20 cellular contexts compared by ENCODE assay signal in the genomic region with DNA sequence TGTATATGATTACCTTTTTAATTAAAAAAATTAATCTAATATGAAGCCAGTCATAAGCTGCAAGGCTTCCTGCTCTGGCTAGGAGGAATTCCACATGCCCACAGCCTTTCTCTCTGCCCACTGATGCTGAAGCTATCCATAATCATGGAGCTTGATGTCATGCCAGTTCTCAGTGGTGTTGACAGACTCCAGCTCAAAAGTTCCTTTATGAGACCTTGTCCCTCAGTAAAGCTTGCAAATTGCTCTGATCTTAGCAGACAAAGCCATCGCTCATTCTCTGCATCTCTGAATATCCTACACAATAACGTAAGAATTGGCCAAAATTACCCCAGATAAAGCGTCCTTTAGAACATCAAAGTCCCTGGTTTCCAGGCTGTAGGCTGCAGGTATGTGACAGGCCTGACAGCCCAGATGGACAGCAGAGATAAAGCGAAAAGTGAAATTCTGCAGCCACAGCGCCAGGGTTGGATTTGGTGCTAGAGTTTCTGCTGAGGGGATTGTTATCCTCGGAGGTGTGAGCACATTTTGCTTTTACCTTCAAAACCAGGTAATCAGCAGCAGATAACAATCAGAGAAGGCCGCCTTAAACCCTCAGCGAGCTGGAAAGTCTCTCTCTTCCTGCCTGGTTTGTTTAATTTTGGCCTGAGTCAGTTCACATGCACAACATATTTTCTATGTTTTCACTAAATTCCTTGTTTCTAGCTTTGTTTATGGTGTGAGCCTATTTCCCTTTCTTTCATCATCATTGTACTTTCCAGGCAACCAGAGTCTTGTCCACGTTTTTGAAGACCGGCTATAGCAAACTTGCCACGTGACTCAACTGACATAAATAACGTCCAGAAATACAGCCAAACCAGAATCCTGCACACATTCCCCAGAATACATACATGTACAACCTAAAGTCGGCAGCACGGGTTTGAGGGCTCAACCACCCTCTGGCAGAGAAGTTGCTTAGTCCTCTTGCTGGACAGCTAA. TPM values are rescaled to one million over a fixed set of nuclear protein-coding genes. Genes with fewer than 3 reads are reported as not detected.
DNase-seq lines count a peak whose midpoint lies in the region; ATAC-seq and TF ChIP-seq lines count a peak whose summit lies in the region.
"Had no signal": no experiment of that assay in that cellular context is flagged by ENCODE, and none has a peak within 500 bp of the region (broad histone marks: within the 10 kb centered on the region; RNA-seq: fewer than 3 reads in every experiment).

No MANE protein-coding gene starts in this region.

- no peak for TF ChIP-seq CTCF in Caco-2 (IDR thresholded peaks at IDR 0.05; ENCODE audit: insufficient read depth in 1 of 2, low read depth in 1 of 2, low read length in 1 of 2, severe bottlenecking in 1 of 2, unreplicated experiment in 1 of 2)
- no peak for TF ChIP-seq CTCF in PC-9 (conservative IDR thresholded peaks at IDR 0.05)
- TF ChIP-seq CTCF in progenitor cell of endocrine pancreas (IDR thresholded peaks at IDR 0.05; ENCODE audit: unreplicated experiment), result no peak

- H3K4me1 ChIP-seq in Caco-2 (peaks cover 14% of the 10 kb centered on the region; the same call in 1 of the 2 replicates), PC-9 (replicated peaks; ENCODE audit: insufficient read depth) (peaks cover 29% of the 10 kb centered on the region)

- H3K36me3 ChIP-seq in Caco-2 (ENCODE audit: control insufficient read depth, insufficient read depth, low read length) (no peaks in the 10 kb centered on the region), PC-9 (ENCODE audit: low read depth) (no peaks in the 10 kb centered on the region)

- BruUV-seq in Caco-2 (replicated peaks; lab: Mats Ljungman, UMichigan) (no TSS peak), PC-9 (replicated peaks; lab: Mats Ljungman, UMichigan) (no TSS peak)

- no peak overlapping the region for H2AFZ ChIP-seq in PC-9

- peak overlapping the region; percentile 63 for H3K27ac ChIP-seq in PC-9
- H3K27ac ChIP-seq: VCaP had no signal

- H3K9me3 ChIP-seq in Caco-2 (no peaks in the 10 kb centered on the region), PC-9 (ENCODE audit: insufficient read depth, low read depth) (0 out of 2 replicates have a peak, but pooled peaks cover 7% of the 10 kb centered on the region)

- POLR2A ChIA-PET in Caco-2 (lab: Charles Lee) (no interaction called here), PC-9 (lab: Charles Lee; ENCODE audit: unreplicated experiment) (no interaction called here)

- H3K4me1 Mint-ChIP-seq in Caco-2 (ENCODE audit: low read depth, unreplicated experiment) (no peaks in the 10 kb centered on the region), progenitor cell of endocrine pancreas (ENCODE audit: low read depth) (no peaks in the 10 kb centered on the region)
- H3K4me1 Mint-ChIP-seq: CD4-positive, CD25-positive, alpha-beta regulatory T cell; naive thymus-derived CD4-positive, alpha-beta T cell had no signal

- intact Hi-C loops in Caco-2 (cut with micrococcal nuclease; ENCODE audit: unreplicated experiment) (loop anchor here (5.0 kb wide), 1 partner anchor 121 kb away; no protein-coding TSS in a partner anchor), PC-9 (cut with micrococcal nuclease; ENCODE audit: unreplicated experiment) (no loop called here)

- ATAC-seq in HG03108 (IDR thresholded peaks at IDR 0.05; ENCODE audit: unreplicated experiment) (no peak), HG02610 (IDR thresholded peaks at IDR 0.05; ENCODE audit: unreplicated experiment) (no peak)
- ATAC-seq: activated T-cell treated with anti-CD3 and anti-CD28 coated beads, Interleukin-2, amount 50 U/mL, for 72 hours; naive thymus-derived CD4-positive, alpha-beta T cell; Panc1 had no signal

- H3K4me3 Mint-ChIP-seq in Caco-2 (ENCODE audit: unreplicated experiment) (no peak overlapping the region), progenitor cell of endocrine pancreas (ENCODE audit: low read depth) (no peak overlapping the region)
- H3K4me3 Mint-ChIP-seq: activated CD4-positive, alpha-beta memory T cell treated with anti-CD3 and anti-CD28 coated beads for 36 hours; activated naive CD8-positive, alpha-beta T cell; activated T-cell treated with anti-CD3 and anti-CD28 coated beads, Interleukin-2, amount 50 U/mL, for 72 hours; CD4-positive, CD25-positive, alpha-beta regulatory T cell; naive thymus-derived CD4-positive, alpha-beta T cell had no signal

- peaks cover 20% of the 10 kb centered on the region for H3F3A ChIP-seq in PC-9 (ENCODE audit: insufficient read depth, low read depth)

- no peaks in the 10 kb centered on the region for H3K27me3 ChIP-seq in Caco-2 (replicated peaks; ENCODE audit: control insufficient read depth, insufficient read depth, low read length)
- H3K27me3 ChIP-seq in PC-9 (ENCODE audit: insufficient read depth, low read depth), result no peaks in the 10 kb centered on the region

- peak; percentile 53 to 65 for DNase-seq in Caco-2
- DNase-seq in PC-9, result peak in 1 of 2 experiments; percentile 40
- DNase-seq in fibroblast of gingiva (ENCODE audit: low read depth), result peak; percentile 81
- DNase-seq in progenitor cell of endocrine pancreas (ENCODE audit: low spot score, unreplicated experiment), result no peak
- DNase-seq in nucleus accumbens (lab: John Stamatoyannopoulos, UW), result no peak
- no peak for DNase-seq in T-helper 1 cell
- DNase-seq: activated CD4-positive, alpha-beta memory T cell treated with anti-CD3 and anti-CD28 coated beads for 36 hours; activated T-cell treated with anti-CD3 and anti-CD28 coated beads, Interleukin-2, amount 50 U/mL, for 72 hours; CD4-positive, CD25-positive, alpha-beta regulatory T cell; effector memory CD4-positive, alpha-beta T cell; naive thymus-derived CD4-positive, alpha-beta T cell; NCI-H1048; NCI-H2107; NCI-H526 treated with DMSO at 0.1 percent for 48 hours; substantia nigra had no signal

- peak overlapping the region; percentile 36 for H3K27ac Mint-ChIP-seq in Caco-2 (ENCODE audit: unreplicated experiment)
- peak overlapping the region; percentile 1 for H3K27ac Mint-ChIP-seq in progenitor cell of endocrine pancreas
- H3K27ac Mint-ChIP-seq: activated CD4-positive, alpha-beta memory T cell treated with anti-CD3 and anti-CD28 coated beads for 36 hours; activated naive CD8-positive, alpha-beta T cell; activated T-cell treated with anti-CD3 and anti-CD28 coated beads, Interleukin-2, amount 50 U/mL, for 72 hours; CD4-positive, CD25-positive, alpha-beta regulatory T cell; naive thymus-derived CD4-positive, alpha-beta T cell had no signal

- peaks cover 5% of the 10 kb centered on the region; the same call in 1 of the 2 replicates for H3K79me2 ChIP-seq in PC-9 (ENCODE audit: low read depth)

- H3K9me2 ChIP-seq in PC-9 (ENCODE audit: insufficient read depth), result no peaks in the 10 kb centered on the region

- no peaks in the 10 kb centered on the region for H3K27me3 Mint-ChIP-seq in Caco-2 (ENCODE audit: insufficient read depth, unreplicated experiment)
- H3K27me3 Mint-ChIP-seq in progenitor cell of endocrine pancreas, result peaks cover 23% of the 10 kb centered on the region

- peak overlapping the region; percentile 14; the same call in 1 of the 2 replicates for H3K4me2 ChIP-seq in PC-9

- CTCF ChIA-PET in Caco-2 (lab: Charles Lee) (interaction anchor here (0.7 to 2.6 kb wide), 2 partner anchors 30 to 60 kb away, joined by 3 to 10 read pairs; no protein-coding TSS in a partner anchor), PC-9 (lab: Charles Lee) (no interaction called here)

- H4K20me1 ChIP-seq in PC-9 (ENCODE audit: insufficient read depth), result no peaks in the 10 kb centered on the region

- H3K36me3 Mint-ChIP-seq in Caco-2 (ENCODE audit: insufficient read depth, unreplicated experiment), result no peaks in the 10 kb centered on the region
- no peaks in the 10 kb centered on the region for H3K36me3 Mint-ChIP-seq in progenitor cell of endocrine pancreas (ENCODE audit: insufficient read depth)
- H3K36me3 Mint-ChIP-seq: activated CD4-positive, alpha-beta memory T cell treated with anti-CD3 and anti-CD28 coated beads for 36 hours; activated naive CD8-positive, alpha-beta T cell; CD4-positive, CD25-positive, alpha-beta regulatory T cell; naive thymus-derived CD4-positive, alpha-beta T cell had no signal

- H3K4me3 ChIP-seq in Caco-2 (ENCODE audit: low read depth, low read length) (no peak overlapping the region), PC-9 (no peak overlapping the region)

- H3K9me3 Mint-ChIP-seq in Caco-2 (ENCODE audit: unreplicated experiment) (no peaks in the 10 kb centered on the region), progenitor cell of endocrine pancreas (ENCODE audit: low read depth) (no peaks in the 10 kb centered on the region)
- H3K9me3 Mint-ChIP-seq: activated CD4-positive, alpha-beta memory T cell treated with anti-CD3 and anti-CD28 coated beads for 36 hours; activated T-cell treated with anti-CD3 and anti-CD28 coated beads, Interleukin-2, amount 50 U/mL, for 72 hours; CD4-positive, CD25-positive, alpha-beta regulatory T cell had no signal

RNA-seq across cellular contexts. Expression of a gene that starts 36.6 kb away (rescaled TPM):
- 3.9 and 6.6 TPM in 2 replicates for total RNA-seq in Caco-2 (2022)
- 462 and 469 TPM in 2 replicates for total RNA-seq in PC-9 (2021)
- 0.33 and 0.41 TPM in 2 replicates for total RNA-seq in progenitor cell of endocrine pancreas
- total RNA-seq: activated CD4-positive, alpha-beta memory T cell treated with anti-CD3 and anti-CD28 coated beads for 36 hours; CD4-positive, CD25-positive, alpha-beta regulatory T cell; naive thymus-derived CD4-positive, alpha-beta T cell had no signal

Comparison
In these comparisons a context has a peak if more than half of its experiments do, and no peak if none do; other contexts are left out.
1. DNase-seq: peak in Caco-2 (2 of 2) and fibroblast of gingiva (single experiment); none in progenitor cell of endocrine pancreas (single experiment), nucleus accumbens (0 of 56) and T-helper 1 cell (0 of 5).
2. RNA of a gene that starts 36.6 kb away (total RNA-seq): 462 to 469 TPM in PC-9; 3.9 to 6.6 TPM in Caco-2 and 0.33 to 0.41 TPM in progenitor cell of endocrine pancreas; every median in the first group is over 10 times any median in the second.